Comparison of ENCODE assay signal across 1 cellular context in the genomic region with DNA sequence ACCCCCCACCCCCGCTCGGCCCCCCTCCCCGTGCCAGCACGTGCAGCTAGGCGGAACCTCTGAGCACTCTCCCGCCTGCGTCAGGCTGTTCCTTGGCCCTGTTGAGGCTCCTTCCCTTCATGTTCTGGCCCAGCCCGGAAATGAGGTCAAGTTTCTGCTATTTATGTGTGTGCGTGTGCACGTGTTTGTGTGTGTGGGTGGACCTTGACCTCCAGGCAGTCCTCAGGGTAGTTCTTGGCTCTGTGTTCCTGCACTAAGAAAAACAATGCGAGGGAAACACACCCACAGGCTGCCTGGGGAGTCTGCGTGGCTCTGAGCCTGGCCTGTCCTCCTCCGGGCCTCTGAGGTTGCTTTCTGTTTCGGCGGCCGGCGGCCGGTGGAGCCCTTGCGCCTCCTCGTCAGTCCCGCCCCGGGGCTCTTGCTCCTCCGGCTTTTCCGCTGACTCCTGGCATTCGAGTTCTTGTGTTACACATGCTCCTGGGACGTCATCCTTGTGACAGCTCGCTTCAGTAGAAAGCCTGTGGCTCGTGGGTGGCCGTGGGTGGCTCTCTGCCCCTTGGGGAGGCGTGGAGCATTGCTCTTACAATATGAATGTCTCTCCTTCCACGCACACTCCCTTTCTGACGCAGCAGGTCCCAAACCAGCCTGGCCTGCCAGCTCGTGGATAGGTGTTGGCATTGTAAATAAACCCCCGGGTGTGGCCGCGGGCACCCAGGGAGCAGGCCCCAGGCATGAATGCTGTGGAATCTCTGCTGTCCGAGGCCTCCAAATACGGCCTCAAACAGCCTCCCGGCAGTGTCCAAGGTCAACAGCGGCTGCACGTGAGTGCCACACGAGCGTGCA.
TF ChIP-seq lines count a peak whose summit lies in the region.

No MANE protein-coding gene starts in this region.

TF ChIP-seq in K562, 482 proteins besides CTCF, POLR2A, EP300 and RAD21 (continued from another document and continues in another):
- TF ChIP-seq, protein P1, sequence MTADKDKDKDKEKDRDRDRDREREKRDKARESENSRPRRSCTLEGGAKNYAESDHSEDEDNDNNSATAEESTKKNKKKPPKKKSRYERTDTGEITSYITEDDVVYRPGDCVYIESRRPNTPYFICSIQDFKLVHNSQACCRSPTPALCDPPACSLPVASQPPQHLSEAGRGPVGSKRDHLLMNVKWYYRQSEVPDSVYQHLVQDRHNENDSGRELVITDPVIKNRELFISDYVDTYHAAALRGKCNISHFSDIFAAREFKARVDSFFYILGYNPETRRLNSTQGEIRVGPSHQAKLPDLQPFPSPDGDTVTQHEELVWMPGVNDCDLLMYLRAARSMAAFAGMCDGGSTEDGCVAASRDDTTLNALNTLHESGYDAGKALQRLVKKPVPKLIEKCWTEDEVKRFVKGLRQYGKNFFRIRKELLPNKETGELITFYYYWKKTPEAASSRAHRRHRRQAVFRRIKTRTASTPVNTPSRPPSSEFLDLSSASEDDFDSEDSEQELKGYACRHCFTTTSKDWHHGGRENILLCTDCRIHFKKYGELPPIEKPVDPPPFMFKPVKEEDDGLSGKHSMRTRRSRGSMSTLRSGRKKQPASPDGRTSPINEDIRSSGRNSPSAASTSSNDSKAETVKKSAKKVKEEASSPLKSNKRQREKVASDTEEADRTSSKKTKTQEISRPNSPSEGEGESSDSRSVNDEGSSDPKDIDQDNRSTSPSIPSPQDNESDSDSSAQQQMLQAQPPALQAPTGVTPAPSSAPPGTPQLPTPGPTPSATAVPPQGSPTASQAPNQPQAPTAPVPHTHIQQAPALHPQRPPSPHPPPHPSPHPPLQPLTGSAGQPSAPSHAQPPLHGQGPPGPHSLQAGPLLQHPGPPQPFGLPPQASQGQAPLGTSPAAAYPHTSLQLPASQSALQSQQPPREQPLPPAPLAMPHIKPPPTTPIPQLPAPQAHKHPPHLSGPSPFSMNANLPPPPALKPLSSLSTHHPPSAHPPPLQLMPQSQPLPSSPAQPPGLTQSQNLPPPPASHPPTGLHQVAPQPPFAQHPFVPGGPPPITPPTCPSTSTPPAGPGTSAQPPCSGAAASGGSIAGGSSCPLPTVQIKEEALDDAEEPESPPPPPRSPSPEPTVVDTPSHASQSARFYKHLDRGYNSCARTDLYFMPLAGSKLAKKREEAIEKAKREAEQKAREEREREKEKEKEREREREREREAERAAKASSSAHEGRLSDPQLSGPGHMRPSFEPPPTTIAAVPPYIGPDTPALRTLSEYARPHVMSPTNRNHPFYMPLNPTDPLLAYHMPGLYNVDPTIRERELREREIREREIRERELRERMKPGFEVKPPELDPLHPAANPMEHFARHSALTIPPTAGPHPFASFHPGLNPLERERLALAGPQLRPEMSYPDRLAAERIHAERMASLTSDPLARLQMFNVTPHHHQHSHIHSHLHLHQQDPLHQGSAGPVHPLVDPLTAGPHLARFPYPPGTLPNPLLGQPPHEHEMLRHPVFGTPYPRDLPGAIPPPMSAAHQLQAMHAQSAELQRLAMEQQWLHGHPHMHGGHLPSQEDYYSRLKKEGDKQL (CRISPR knock-in tag; IDR thresholded peaks at IDR 0.05; ENCODE audit: borderline replicate concordance) = no peak
- TF ChIP-seq, protein P2, sequence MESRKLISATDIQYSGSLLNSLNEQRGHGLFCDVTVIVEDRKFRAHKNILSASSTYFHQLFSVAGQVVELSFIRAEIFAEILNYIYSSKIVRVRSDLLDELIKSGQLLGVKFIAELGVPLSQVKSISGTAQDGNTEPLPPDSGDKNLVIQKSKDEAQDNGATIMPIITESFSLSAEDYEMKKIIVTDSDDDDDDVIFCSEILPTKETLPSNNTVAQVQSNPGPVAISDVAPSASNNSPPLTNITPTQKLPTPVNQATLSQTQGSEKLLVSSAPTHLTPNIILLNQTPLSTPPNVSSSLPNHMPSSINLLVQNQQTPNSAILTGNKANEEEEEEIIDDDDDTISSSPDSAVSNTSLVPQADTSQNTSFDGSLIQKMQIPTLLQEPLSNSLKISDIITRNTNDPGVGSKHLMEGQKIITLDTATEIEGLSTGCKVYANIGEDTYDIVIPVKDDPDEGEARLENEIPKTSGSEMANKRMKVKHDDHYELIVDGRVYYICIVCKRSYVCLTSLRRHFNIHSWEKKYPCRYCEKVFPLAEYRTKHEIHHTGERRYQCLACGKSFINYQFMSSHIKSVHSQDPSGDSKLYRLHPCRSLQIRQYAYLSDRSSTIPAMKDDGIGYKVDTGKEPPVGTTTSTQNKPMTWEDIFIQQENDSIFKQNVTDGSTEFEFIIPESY (CRISPR knock-in tag; IDR thresholded peaks at IDR 0.05) = peak; percentile 94
- TF ChIP-seq, protein P3, sequence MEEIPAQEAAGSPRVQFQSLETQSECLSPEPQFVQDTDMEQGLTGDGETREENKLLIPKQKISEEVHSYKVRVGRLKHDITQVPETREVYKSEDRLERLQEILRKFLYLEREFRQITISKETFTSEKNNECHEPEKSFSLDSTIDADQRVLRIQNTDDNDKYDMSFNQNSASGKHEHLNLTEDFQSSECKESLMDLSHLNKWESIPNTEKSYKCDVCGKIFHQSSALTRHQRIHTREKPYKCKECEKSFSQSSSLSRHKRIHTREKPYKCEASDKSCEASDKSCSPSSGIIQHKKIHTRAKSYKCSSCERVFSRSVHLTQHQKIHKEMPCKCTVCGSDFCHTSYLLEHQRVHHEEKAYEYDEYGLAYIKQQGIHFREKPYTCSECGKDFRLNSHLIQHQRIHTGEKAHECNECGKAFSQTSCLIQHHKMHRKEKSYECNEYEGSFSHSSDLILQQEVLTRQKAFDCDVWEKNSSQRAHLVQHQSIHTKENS (CRISPR knock-in tag; IDR thresholded peaks at IDR 0.05) = no peak
- TF ChIP-seq SUPT5H (IDR thresholded peaks at IDR 0.05) = no peak
- TF ChIP-seq RBFOX2 (IDR thresholded peaks at IDR 0.05; ENCODE audit: low read depth, low read length) = 0 out of 2 replicates have a peak, but pooled peaks have one; percentile 27
- TF ChIP-seq KDM5B (IDR thresholded peaks at IDR 0.05; ENCODE audit: insufficient replicate concordance, low read depth, low read length) = peak; percentile 35
- peak in 1 of 2 experiments; percentile 66; a peak in 1 of 4 replicates for TF ChIP-seq TEAD1 (CRISPR knock-in tag; IDR thresholded peaks at IDR 0.05)
- no peak for TF ChIP-seq EWSR1 (IDR thresholded peaks at IDR 0.05; ENCODE audit: borderline replicate concordance, low read depth, partially characterized antibody)
- TF ChIP-seq, protein P4, sequence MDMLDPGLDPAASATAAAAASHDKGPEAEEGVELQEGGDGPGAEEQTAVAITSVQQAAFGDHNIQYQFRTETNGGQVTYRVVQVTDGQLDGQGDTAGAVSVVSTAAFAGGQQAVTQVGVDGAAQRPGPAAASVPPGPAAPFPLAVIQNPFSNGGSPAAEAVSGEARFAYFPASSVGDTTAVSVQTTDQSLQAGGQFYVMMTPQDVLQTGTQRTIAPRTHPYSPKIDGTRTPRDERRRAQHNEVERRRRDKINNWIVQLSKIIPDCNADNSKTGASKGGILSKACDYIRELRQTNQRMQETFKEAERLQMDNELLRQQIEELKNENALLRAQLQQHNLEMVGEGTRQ (CRISPR knock-in tag; IDR thresholded peaks at IDR 0.05) = no peak
- TF ChIP-seq EGR1 (conservative IDR thresholded peaks at IDR 0.05) = peak; percentile 98
- TF ChIP-seq HDGF (IDR thresholded peaks at IDR 0.05) = no peak
- TF ChIP-seq, protein P5, sequence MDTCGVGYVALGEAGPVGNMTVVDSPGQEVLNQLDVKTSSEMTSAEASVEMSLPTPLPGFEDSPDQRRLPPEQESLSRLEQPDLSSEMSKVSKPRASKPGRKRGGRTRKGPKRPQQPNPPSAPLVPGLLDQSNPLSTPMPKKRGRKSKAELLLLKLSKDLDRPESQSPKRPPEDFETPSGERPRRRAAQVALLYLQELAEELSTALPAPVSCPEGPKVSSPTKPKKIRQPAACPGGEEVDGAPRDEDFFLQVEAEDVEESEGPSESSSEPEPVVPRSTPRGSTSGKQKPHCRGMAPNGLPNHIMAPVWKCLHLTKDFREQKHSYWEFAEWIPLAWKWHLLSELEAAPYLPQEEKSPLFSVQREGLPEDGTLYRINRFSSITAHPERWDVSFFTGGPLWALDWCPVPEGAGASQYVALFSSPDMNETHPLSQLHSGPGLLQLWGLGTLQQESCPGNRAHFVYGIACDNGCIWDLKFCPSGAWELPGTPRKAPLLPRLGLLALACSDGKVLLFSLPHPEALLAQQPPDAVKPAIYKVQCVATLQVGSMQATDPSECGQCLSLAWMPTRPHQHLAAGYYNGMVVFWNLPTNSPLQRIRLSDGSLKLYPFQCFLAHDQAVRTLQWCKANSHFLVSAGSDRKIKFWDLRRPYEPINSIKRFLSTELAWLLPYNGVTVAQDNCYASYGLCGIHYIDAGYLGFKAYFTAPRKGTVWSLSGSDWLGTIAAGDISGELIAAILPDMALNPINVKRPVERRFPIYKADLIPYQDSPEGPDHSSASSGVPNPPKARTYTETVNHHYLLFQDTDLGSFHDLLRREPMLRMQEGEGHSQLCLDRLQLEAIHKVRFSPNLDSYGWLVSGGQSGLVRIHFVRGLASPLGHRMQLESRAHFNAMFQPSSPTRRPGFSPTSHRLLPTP (IDR thresholded peaks at IDR 0.05; ENCODE audit: borderline replicate concordance, extremely low read depth, insufficient read length) = no peak
- TF ChIP-seq ZNF408 (CRISPR knock-in tag; IDR thresholded peaks at IDR 0.05; ENCODE audit: low read depth) = no peak
- TF ChIP-seq, protein P6, sequence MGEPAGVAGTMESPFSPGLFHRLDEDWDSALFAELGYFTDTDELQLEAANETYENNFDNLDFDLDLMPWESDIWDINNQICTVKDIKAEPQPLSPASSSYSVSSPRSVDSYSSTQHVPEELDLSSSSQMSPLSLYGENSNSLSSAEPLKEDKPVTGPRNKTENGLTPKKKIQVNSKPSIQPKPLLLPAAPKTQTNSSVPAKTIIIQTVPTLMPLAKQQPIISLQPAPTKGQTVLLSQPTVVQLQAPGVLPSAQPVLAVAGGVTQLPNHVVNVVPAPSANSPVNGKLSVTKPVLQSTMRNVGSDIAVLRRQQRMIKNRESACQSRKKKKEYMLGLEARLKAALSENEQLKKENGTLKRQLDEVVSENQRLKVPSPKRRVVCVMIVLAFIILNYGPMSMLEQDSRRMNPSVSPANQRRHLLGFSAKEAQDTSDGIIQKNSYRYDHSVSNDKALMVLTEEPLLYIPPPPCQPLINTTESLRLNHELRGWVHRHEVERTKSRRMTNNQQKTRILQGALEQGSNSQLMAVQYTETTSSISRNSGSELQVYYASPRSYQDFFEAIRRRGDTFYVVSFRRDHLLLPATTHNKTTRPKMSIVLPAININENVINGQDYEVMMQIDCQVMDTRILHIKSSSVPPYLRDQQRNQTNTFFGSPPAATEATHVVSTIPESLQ (CRISPR knock-in tag; IDR thresholded peaks at IDR 0.05) = no peak
- TF ChIP-seq, protein P7, sequence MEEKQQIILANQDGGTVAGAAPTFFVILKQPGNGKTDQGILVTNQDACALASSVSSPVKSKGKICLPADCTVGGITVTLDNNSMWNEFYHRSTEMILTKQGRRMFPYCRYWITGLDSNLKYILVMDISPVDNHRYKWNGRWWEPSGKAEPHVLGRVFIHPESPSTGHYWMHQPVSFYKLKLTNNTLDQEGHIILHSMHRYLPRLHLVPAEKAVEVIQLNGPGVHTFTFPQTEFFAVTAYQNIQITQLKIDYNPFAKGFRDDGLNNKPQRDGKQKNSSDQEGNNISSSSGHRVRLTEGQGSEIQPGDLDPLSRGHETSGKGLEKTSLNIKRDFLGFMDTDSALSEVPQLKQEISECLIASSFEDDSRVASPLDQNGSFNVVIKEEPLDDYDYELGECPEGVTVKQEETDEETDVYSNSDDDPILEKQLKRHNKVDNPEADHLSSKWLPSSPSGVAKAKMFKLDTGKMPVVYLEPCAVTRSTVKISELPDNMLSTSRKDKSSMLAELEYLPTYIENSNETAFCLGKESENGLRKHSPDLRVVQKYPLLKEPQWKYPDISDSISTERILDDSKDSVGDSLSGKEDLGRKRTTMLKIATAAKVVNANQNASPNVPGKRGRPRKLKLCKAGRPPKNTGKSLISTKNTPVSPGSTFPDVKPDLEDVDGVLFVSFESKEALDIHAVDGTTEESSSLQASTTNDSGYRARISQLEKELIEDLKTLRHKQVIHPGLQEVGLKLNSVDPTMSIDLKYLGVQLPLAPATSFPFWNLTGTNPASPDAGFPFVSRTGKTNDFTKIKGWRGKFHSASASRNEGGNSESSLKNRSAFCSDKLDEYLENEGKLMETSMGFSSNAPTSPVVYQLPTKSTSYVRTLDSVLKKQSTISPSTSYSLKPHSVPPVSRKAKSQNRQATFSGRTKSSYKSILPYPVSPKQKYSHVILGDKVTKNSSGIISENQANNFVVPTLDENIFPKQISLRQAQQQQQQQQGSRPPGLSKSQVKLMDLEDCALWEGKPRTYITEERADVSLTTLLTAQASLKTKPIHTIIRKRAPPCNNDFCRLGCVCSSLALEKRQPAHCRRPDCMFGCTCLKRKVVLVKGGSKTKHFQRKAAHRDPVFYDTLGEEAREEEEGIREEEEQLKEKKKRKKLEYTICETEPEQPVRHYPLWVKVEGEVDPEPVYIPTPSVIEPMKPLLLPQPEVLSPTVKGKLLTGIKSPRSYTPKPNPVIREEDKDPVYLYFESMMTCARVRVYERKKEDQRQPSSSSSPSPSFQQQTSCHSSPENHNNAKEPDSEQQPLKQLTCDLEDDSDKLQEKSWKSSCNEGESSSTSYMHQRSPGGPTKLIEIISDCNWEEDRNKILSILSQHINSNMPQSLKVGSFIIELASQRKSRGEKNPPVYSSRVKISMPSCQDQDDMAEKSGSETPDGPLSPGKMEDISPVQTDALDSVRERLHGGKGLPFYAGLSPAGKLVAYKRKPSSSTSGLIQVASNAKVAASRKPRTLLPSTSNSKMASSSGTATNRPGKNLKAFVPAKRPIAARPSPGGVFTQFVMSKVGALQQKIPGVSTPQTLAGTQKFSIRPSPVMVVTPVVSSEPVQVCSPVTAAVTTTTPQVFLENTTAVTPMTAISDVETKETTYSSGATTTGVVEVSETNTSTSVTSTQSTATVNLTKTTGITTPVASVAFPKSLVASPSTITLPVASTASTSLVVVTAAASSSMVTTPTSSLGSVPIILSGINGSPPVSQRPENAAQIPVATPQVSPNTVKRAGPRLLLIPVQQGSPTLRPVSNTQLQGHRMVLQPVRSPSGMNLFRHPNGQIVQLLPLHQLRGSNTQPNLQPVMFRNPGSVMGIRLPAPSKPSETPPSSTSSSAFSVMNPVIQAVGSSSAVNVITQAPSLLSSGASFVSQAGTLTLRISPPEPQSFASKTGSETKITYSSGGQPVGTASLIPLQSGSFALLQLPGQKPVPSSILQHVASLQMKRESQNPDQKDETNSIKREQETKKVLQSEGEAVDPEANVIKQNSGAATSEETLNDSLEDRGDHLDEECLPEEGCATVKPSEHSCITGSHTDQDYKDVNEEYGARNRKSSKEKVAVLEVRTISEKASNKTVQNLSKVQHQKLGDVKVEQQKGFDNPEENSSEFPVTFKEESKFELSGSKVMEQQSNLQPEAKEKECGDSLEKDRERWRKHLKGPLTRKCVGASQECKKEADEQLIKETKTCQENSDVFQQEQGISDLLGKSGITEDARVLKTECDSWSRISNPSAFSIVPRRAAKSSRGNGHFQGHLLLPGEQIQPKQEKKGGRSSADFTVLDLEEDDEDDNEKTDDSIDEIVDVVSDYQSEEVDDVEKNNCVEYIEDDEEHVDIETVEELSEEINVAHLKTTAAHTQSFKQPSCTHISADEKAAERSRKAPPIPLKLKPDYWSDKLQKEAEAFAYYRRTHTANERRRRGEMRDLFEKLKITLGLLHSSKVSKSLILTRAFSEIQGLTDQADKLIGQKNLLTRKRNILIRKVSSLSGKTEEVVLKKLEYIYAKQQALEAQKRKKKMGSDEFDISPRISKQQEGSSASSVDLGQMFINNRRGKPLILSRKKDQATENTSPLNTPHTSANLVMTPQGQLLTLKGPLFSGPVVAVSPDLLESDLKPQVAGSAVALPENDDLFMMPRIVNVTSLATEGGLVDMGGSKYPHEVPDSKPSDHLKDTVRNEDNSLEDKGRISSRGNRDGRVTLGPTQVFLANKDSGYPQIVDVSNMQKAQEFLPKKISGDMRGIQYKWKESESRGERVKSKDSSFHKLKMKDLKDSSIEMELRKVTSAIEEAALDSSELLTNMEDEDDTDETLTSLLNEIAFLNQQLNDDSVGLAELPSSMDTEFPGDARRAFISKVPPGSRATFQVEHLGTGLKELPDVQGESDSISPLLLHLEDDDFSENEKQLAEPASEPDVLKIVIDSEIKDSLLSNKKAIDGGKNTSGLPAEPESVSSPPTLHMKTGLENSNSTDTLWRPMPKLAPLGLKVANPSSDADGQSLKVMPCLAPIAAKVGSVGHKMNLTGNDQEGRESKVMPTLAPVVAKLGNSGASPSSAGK (IDR thresholded peaks at IDR 0.05) = peak; percentile 87
